In the genomic region with DNA sequence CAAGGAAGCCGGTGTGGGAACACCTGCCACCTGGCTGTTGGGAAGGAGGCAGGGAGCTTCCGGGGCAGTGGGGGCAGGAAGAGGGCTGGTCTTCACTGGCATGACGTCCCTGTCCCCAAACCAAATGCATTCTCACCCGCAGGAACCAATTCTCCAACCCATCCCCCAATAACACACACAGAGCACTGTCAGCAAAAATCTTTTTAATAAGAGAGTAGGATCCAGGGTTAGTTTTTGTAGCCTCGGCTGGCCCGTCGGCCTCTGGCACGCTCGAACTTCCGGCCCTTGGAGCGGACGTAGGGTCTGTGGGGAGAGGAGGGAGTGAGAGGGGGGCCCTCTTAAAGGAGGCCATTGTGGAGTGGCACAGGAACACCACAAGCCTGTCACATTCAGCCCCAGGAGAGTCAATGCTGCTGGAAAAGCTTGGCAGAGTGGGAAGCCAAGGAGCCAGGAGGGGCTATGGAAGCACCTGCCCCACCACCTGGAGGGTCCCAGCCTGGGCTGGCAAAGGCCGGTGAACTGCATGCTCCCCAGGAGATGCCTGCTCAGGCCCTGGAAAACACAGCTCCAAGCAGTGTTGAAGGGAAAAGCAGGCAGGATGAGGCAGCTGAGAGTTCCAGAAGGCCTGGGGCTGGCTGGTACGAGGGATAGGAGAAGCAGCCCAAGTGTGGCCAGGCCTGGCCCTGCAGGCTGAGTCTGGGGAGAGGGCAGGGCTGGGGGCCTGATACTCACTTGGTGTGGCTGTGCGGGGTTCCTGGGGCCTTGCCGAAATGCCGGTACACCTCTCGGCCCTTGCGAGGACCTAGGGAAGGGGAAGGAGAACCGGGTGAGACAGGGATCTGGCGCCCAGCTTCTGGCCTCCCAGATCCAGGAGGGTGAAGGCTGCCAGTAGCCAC, we compare ENCODE assay signal across 2 cellular contexts.
TF ChIP-seq lines count a peak whose summit lies in the region.

No MANE protein-coding gene starts in this region.

TF ChIP-seq in A549, 52 proteins besides CTCF, POLR2A, EP300 and RAD21:
- TF ChIP-seq PBX3 (IDR thresholded peaks at IDR 0.05) = no peak
- no peak for TF ChIP-seq NPAS2 (CRISPR knock-in tag; IDR thresholded peaks at IDR 0.05; ENCODE audit: borderline replicate concordance)
- TF ChIP-seq, protein P1, sequence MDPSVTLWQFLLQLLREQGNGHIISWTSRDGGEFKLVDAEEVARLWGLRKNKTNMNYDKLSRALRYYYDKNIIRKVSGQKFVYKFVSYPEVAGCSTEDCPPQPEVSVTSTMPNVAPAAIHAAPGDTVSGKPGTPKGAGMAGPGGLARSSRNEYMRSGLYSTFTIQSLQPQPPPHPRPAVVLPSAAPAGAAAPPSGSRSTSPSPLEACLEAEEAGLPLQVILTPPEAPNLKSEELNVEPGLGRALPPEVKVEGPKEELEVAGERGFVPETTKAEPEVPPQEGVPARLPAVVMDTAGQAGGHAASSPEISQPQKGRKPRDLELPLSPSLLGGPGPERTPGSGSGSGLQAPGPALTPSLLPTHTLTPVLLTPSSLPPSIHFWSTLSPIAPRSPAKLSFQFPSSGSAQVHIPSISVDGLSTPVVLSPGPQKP (IDR thresholded peaks at IDR 0.05; ENCODE audit: low read depth, low read length) = no peak
- no peak for TF ChIP-seq MAX (IDR thresholded peaks at IDR 0.05)
- no peak for TF ChIP-seq CBX2 (IDR thresholded peaks at IDR 0.05; ENCODE audit: borderline replicate concordance, low read depth)
- TF ChIP-seq MAFK (IDR thresholded peaks at IDR 0.05; ENCODE audit: partially characterized antibody) = peak; percentile 83
TF ChIP-seq in A549: peak in this region for 1.

TF ChIP-seq in HCT116, 20 proteins besides CTCF, POLR2A, EP300 and RAD21:
- TF ChIP-seq EGR1 (IDR thresholded peaks at IDR 0.05; ENCODE audit: low read depth) (no peak), CBX3 (IDR thresholded peaks at IDR 0.05; ENCODE audit: low read depth) (no peak), POLR2AphosphoS5 (IDR thresholded peaks at IDR 0.05; ENCODE audit: low read depth, low read length) (peak; percentile 40)
